8 cellular contexts compared by ENCODE assay signal in genomic region chr2:32277674-32278475, GRCh38. TPM values are rescaled to one million over a fixed set of nuclear protein-coding genes. Genes with fewer than 3 reads are reported as not detected.
DNase-seq lines count a peak whose midpoint lies in the region; ATAC-seq, FAIRE-seq and TF ChIP-seq lines count a peak whose summit lies in the region.

Gene YIPF4 (plus strand): TSS chr2:32277904. CDS start chr2:32278156, 252 bp downstream.

- no peaks in the 10 kb centered on the region for H3K27me3 Mint-ChIP-seq in astrocyte (ENCODE audit: low read depth, unreplicated experiment)

- peaks cover 3% of the 10 kb centered on the region for H3K4me1 Mint-ChIP-seq in astrocyte (ENCODE audit: low read depth, unreplicated experiment)

- H3K4me3 Mint-ChIP-seq in astrocyte (ENCODE audit: unreplicated experiment) = peak within 1 kb of the TSS; percentile 97

- H2AFZ ChIP-seq in astrocyte (ENCODE audit: low read depth, low read length) = peak within 1 kb of the TSS; percentile 88
- peak within 1 kb of the TSS; percentile 87 for H2AFZ ChIP-seq in hepatocyte

- peak; percentile 84 for TF ChIP-seq POLR2A in GM18505 (IDR thresholded peaks at IDR 0.05; ENCODE audit: borderline replicate concordance, extremely low read depth, insufficient read depth, insufficient read length)

- H3K27ac ChIP-seq in astrocyte (ENCODE audit: low read depth, low read length) = peak within 1 kb of the TSS; percentile 85
- H3K27ac ChIP-seq in hepatocyte = peak within 1 kb of the TSS; percentile 78

- H3K4me2 ChIP-seq in astrocyte (ENCODE audit: low read length) (peak within 1 kb of the TSS; percentile 92), hepatocyte (peak within 1 kb of the TSS; percentile 93)

- H3K36me3 Mint-ChIP-seq in astrocyte (ENCODE audit: low read depth, unreplicated experiment) = peaks cover 6% of the 10 kb centered on the region

- TF ChIP-seq CTCF in astrocyte (IDR thresholded peaks at IDR 0.05; ENCODE audit: insufficient read depth, low read depth, low read length) (no peak), hepatocyte (IDR thresholded peaks at IDR 0.05; ENCODE audit: poor library complexity) (no peak)

- H3K79me2 ChIP-seq in astrocyte (ENCODE audit: insufficient read depth, low read length) (peaks cover 49% of the 10 kb centered on the region), hepatocyte (peaks cover 51% of the 10 kb centered on the region)

- peak; percentile 59 for FAIRE-seq in astrocyte (lab: Jason Lieb, UNC)

- peak; percentile 80 for DNase-seq in NCI-H2029 (lab: John Stamatoyannopoulos, UW)
- DNase-seq in T-helper 22 cell (ENCODE audit: low read depth) = peak; percentile 73
- DNase-seq in astrocyte (ENCODE audit: low read depth) = peak; percentile 85
- DNase-seq in hepatocyte (ENCODE audit: low spot score) = peak; percentile 93
- DNase-seq in renal cortical epithelial cell (ENCODE audit: low read depth) = peak; percentile 92
- no peak for DNase-seq in cortex of kidney (lab: John Stamatoyannopoulos, UW)

- H3K9ac ChIP-seq in astrocyte (ENCODE audit: low read length) = peak within 1 kb of the TSS; percentile 99

- H3K27me3 ChIP-seq in astrocyte (ENCODE audit: insufficient read depth, low read length) (peaks cover 5% of the 10 kb centered on the region), hepatocyte (no peaks in the 10 kb centered on the region)

- H3K4me3 ChIP-seq in astrocyte (ENCODE audit: insufficient read depth, low read depth, low read length) (peak within 1 kb of the TSS; percentile 85), hepatocyte (peak within 1 kb of the TSS; percentile 69)

- H3K9me2 ChIP-seq in hepatocyte (replicated peaks; ENCODE audit: insufficient read depth) = no peaks in the 10 kb centered on the region

- H3K4me1 ChIP-seq in astrocyte (ENCODE audit: insufficient read depth, low read length) (peaks cover 5% of the 10 kb centered on the region), hepatocyte (ENCODE audit: insufficient read depth) (peaks cover 3% of the 10 kb centered on the region)

- peak within 1 kb of the TSS; percentile 94 for H3K27ac Mint-ChIP-seq in astrocyte (ENCODE audit: unreplicated experiment)

- under 1% methylated on average over 54 of the region's 59 CpGs for WGBS in hepatocyte (ENCODE audit: low lambda C conversion rate, missing lambda C conversion rate)

- no peaks in the 10 kb centered on the region for H3K9me3 Mint-ChIP-seq in astrocyte (ENCODE audit: unreplicated experiment)

- peak; percentile 96 for ATAC-seq in GM18505 (IDR thresholded peaks at IDR 0.05; ENCODE audit: unreplicated experiment)
- peak; percentile 97 for ATAC-seq in HG02973 (IDR thresholded peaks at IDR 0.05; ENCODE audit: unreplicated experiment)

- H4K20me1 ChIP-seq in astrocyte (ENCODE audit: insufficient read depth, low read length) = peaks cover 10% of the 10 kb centered on the region
- H4K20me1 ChIP-seq in hepatocyte (ENCODE audit: insufficient read depth, poor library complexity, severe bottlenecking) = no peaks in the 10 kb centered on the region

- H3K9me3 ChIP-seq in astrocyte (ENCODE audit: insufficient read depth, low read depth, low read length) (no peaks in the 10 kb centered on the region), hepatocyte (ENCODE audit: low read depth) (no peaks in the 10 kb centered on the region)

- H3K36me3 ChIP-seq in astrocyte (ENCODE audit: insufficient read depth, low read length) (no peaks in the 10 kb centered on the region), hepatocyte (replicated peaks; ENCODE audit: insufficient read depth, low read depth) (no peaks in the 10 kb centered on the region)

RNA-seq across cellular contexts. Expression of gene YIPF4, which starts in this region (rescaled TPM):
- total RNA-seq in astrocyte (52.3 and 53.5 TPM in 2 replicates), hepatocyte (37.7 and 48.6 TPM in 2 replicates), renal cortical epithelial cell (46.0 and 55.3 TPM in 2 replicates)
- polyA plus RNA-seq in hepatocyte = 67.2 and 74.8 TPM in 2 replicates
